ENCODE assay signal across 1 cellular context in the genomic region with DNA sequence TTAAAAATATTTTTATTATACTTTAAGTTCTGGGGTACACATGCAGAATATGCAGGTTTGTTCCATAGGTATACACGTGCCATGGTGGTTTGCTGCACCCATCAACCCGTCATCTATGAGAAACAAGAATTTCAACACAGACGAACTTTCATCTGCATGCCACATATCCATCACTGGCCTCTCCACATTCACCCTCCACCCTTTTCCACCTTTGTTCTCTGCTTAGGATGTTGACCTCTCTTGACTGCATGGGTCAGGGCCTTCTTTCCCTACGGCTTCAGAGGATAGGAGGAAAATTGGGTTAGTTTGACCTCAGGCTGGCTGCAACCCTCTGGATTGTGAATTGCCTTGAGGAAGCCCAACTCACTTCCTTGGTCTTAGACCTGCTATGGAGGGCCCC.
A peak's percentile ranks its signal among the peaks of the same experiment; 100 is the strongest.
TF ChIP-seq lines count a peak whose summit lies in the region.

No MANE protein-coding gene starts in this region.

TF ChIP-seq in HepG2, 621 proteins besides CTCF, POLR2A, EP300 and RAD21 (continued from another document and continues in another):
- TF ChIP-seq, protein P1, sequence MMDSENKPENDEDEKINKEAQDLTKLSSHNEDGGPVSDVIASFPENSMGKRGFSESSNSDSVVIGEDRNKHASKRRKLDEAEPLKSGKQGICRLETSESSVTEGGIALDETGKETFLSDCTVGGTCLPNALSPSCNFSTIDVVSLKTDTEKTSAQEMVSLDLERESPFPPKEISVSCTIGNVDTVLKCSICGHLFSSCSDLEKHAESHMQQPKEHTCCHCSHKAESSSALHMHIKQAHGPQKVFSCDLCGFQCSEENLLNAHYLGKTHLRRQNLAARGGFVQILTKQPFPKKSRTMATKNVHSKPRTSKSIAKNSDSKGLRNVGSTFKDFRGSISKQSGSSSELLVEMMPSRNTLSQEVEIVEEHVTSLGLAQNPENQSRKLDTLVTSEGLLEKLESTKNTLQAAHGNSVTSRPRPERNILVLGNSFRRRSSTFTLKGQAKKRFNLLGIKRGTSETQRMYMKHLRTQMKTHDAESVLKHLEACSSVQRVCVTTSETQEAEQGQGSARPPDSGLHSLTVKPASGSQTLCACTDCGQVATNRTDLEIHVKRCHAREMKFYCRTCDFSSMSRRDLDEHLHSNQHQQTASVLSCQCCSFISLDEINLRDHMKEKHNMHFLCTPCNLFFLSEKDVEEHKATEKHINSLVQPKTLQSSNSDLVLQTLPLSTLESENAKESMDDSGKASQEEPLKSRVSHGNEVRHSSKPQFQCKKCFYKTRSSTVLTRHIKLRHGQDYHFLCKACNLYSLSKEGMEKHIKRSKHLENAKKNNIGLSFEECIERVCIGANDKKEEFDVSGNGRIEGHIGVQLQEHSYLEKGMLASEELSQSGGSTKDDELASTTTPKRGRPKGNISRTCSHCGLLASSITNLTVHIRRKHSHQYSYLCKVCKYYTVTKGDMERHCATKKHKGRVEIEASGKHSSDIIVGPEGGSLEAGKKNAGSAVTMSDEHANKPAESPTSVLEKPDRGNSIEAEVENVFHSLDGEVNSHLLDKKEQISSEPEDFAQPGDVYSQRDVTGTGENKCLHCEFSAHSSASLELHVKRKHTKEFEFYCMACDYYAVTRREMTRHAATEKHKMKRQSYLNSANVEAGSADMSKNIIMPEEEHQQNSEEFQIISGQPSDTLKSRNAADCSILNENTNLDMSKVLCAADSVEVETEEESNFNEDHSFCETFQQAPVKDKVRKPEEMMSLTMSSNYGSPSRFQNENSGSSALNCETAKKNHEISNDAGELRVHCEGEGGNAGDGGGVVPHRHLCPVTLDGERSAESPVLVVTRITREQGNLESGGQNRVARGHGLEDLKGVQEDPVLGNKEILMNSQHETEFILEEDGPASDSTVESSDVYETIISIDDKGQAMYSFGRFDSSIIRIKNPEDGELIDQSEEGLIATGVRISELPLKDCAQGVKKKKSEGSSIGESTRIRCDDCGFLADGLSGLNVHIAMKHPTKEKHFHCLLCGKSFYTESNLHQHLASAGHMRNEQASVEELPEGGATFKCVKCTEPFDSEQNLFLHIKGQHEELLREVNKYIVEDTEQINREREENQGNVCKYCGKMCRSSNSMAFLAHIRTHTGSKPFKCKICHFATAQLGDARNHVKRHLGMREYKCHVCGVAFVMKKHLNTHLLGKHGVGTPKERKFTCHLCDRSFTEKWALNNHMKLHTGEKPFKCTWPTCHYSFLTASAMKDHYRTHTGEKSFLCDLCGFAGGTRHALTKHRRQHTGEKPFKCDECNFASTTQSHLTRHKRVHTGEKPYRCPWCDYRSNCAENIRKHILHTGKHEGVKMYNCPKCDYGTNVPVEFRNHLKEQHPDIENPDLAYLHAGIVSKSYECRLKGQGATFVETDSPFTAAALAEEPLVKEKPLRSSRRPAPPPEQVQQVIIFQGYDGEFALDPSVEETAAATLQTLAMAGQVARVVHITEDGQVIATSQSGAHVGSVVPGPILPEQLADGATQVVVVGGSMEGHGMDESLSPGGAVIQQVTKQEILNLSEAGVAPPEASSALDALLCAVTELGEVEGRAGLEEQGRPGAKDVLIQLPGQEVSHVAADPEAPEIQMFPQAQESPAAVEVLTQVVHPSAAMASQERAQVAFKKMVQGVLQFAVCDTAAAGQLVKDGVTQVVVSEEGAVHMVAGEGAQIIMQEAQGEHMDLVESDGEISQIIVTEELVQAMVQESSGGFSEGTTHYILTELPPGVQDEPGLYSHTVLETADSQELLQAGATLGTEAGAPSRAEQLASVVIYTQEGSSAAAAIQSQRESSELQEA (CRISPR knock-in tag; IDR thresholded peaks at IDR 0.05; ENCODE audit: not compliant biosample characterization), result no peak
- no peak for TF ChIP-seq EEA1 (CRISPR knock-in tag; IDR thresholded peaks at IDR 0.05; ENCODE audit: borderline replicate concordance)
- TF ChIP-seq, protein P2, sequence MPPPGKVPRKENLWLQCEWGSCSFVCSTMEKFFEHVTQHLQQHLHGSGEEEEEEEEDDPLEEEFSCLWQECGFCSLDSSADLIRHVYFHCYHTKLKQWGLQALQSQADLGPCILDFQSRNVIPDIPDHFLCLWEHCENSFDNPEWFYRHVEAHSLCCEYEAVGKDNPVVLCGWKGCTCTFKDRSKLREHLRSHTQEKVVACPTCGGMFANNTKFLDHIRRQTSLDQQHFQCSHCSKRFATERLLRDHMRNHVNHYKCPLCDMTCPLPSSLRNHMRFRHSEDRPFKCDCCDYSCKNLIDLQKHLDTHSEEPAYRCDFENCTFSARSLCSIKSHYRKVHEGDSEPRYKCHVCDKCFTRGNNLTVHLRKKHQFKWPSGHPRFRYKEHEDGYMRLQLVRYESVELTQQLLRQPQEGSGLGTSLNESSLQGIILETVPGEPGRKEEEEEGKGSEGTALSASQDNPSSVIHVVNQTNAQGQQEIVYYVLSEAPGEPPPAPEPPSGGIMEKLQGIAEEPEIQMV (CRISPR knock-in tag; IDR thresholded peaks at IDR 0.05; ENCODE audit: low read depth), result no peak
- TF ChIP-seq, protein P3, sequence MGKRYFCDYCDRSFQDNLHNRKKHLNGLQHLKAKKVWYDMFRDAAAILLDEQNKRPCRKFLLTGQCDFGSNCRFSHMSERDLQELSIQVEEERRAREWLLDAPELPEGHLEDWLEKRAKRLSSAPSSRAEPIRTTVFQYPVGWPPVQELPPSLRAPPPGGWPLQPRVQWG (CRISPR knock-in tag; IDR thresholded peaks at IDR 0.05; ENCODE audit: borderline replicate concordance, low read depth), result no peak
- TF ChIP-seq, protein P4, sequence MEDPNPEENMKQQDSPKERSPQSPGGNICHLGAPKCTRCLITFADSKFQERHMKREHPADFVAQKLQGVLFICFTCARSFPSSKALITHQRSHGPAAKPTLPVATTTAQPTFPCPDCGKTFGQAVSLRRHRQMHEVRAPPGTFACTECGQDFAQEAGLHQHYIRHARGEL (CRISPR knock-in tag; IDR thresholded peaks at IDR 0.05), result no peak
- no peak for TF ChIP-seq ZNF746 (CRISPR knock-in tag; IDR thresholded peaks at IDR 0.05)
- no peak for TF ChIP-seq ZNF260 (CRISPR knock-in tag; IDR thresholded peaks at IDR 0.05; ENCODE audit: borderline replicate concordance, low read depth)
- TF ChIP-seq RARA (CRISPR knock-in tag; IDR thresholded peaks at IDR 0.05), result no peak; the same call in 1 of the 2 replicates
- TF ChIP-seq, protein P5, sequence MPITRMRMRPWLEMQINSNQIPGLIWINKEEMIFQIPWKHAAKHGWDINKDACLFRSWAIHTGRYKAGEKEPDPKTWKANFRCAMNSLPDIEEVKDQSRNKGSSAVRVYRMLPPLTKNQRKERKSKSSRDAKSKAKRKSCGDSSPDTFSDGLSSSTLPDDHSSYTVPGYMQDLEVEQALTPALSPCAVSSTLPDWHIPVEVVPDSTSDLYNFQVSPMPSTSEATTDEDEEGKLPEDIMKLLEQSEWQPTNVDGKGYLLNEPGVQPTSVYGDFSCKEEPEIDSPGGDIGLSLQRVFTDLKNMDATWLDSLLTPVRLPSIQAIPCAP (CRISPR knock-in tag; IDR thresholded peaks at IDR 0.05; ENCODE audit: low read depth), result no peak
- no peak for TF ChIP-seq MZF1 (CRISPR knock-in tag; IDR thresholded peaks at IDR 0.05; ENCODE audit: borderline replicate concordance)
- no peak for TF ChIP-seq ZNF558 (CRISPR knock-in tag; IDR thresholded peaks at IDR 0.05; ENCODE audit: borderline replicate concordance)
- TF ChIP-seq, protein P6, sequence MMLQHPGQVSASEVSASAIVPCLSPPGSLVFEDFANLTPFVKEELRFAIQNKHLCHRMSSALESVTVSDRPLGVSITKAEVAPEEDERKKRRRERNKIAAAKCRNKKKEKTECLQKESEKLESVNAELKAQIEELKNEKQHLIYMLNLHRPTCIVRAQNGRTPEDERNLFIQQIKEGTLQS (CRISPR knock-in tag; IDR thresholded peaks at IDR 0.05), result no peak
- TF ChIP-seq ZFP36L2 (CRISPR knock-in tag; IDR thresholded peaks at IDR 0.05), result no peak
- no peak for TF ChIP-seq ZNF562 (CRISPR knock-in tag; IDR thresholded peaks at IDR 0.05; ENCODE audit: borderline replicate concordance)
- TF ChIP-seq ZFP1 (CRISPR knock-in tag; IDR thresholded peaks at IDR 0.05), result no peak
- TF ChIP-seq, protein P7, sequence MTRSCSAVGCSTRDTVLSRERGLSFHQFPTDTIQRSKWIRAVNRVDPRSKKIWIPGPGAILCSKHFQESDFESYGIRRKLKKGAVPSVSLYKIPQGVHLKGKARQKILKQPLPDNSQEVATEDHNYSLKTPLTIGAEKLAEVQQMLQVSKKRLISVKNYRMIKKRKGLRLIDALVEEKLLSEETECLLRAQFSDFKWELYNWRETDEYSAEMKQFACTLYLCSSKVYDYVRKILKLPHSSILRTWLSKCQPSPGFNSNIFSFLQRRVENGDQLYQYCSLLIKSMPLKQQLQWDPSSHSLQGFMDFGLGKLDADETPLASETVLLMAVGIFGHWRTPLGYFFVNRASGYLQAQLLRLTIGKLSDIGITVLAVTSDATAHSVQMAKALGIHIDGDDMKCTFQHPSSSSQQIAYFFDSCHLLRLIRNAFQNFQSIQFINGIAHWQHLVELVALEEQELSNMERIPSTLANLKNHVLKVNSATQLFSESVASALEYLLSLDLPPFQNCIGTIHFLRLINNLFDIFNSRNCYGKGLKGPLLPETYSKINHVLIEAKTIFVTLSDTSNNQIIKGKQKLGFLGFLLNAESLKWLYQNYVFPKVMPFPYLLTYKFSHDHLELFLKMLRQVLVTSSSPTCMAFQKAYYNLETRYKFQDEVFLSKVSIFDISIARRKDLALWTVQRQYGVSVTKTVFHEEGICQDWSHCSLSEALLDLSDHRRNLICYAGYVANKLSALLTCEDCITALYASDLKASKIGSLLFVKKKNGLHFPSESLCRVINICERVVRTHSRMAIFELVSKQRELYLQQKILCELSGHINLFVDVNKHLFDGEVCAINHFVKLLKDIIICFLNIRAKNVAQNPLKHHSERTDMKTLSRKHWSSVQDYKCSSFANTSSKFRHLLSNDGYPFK (CRISPR knock-in tag; IDR thresholded peaks at IDR 0.05; ENCODE audit: borderline replicate concordance), result no peak
- TF ChIP-seq ZNF121 (CRISPR knock-in tag; IDR thresholded peaks at IDR 0.05), result no peak
- no peak for TF ChIP-seq PRPF4 (IDR thresholded peaks at IDR 0.05; ENCODE audit: low read depth, low read length, poor library complexity, severe bottlenecking)
- TF ChIP-seq HES4 (CRISPR knock-in tag; IDR thresholded peaks at IDR 0.05; ENCODE audit: borderline replicate concordance), result no peak
- no peak for TF ChIP-seq SCMH1 (CRISPR knock-in tag; IDR thresholded peaks at IDR 0.05; ENCODE audit: borderline replicate concordance)
- no peak for TF ChIP-seq REL (CRISPR knock-in tag; conservative IDR thresholded peaks at IDR 0.05)
- no peak for TF ChIP-seq NFRKB (IDR thresholded peaks at IDR 0.05)
- TF ChIP-seq ETV5 (CRISPR knock-in tag; IDR thresholded peaks at IDR 0.05; ENCODE audit: borderline replicate concordance), result no peak
- no peak for TF ChIP-seq PAF1 (CRISPR knock-in tag; IDR thresholded peaks at IDR 0.05)
- TF ChIP-seq, protein P8, sequence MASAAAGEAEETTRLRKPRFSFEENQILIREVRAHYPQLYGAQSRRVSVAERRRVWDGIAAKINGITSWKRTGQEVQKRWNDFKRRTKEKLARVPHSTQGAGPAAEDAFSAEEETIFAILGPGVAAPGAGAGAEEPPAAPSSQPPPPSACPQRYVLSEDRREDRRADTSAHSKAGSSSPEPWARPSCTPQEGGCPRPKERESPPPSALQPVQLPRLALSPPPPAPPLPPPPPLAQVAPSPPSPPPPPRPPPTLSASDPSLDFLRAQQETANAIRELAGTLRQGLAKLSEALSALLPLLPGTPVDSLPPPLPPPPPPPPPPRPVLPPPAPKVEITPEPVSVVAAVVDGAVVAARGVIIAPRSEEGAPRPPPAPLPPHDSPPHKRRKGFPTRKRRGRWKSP (CRISPR knock-in tag; IDR thresholded peaks at IDR 0.05), result no peak
- TF ChIP-seq, protein P9, sequence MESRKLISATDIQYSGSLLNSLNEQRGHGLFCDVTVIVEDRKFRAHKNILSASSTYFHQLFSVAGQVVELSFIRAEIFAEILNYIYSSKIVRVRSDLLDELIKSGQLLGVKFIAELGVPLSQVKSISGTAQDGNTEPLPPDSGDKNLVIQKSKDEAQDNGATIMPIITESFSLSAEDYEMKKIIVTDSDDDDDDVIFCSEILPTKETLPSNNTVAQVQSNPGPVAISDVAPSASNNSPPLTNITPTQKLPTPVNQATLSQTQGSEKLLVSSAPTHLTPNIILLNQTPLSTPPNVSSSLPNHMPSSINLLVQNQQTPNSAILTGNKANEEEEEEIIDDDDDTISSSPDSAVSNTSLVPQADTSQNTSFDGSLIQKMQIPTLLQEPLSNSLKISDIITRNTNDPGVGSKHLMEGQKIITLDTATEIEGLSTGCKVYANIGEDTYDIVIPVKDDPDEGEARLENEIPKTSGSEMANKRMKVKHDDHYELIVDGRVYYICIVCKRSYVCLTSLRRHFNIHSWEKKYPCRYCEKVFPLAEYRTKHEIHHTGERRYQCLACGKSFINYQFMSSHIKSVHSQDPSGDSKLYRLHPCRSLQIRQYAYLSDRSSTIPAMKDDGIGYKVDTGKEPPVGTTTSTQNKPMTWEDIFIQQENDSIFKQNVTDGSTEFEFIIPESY (CRISPR knock-in tag; IDR thresholded peaks at IDR 0.05), result no peak
- TF ChIP-seq, protein P10, sequence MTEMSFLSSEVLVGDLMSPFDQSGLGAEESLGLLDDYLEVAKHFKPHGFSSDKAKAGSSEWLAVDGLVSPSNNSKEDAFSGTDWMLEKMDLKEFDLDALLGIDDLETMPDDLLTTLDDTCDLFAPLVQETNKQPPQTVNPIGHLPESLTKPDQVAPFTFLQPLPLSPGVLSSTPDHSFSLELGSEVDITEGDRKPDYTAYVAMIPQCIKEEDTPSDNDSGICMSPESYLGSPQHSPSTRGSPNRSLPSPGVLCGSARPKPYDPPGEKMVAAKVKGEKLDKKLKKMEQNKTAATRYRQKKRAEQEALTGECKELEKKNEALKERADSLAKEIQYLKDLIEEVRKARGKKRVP (CRISPR knock-in tag; IDR thresholded peaks at IDR 0.05), result no peak
- TF ChIP-seq HOXA5 (CRISPR knock-in tag; IDR thresholded peaks at IDR 0.05), result no peak
- TF ChIP-seq REPIN1 (CRISPR knock-in tag; IDR thresholded peaks at IDR 0.05; ENCODE audit: borderline replicate concordance, low read depth), result no peak
- TF ChIP-seq, protein P11, sequence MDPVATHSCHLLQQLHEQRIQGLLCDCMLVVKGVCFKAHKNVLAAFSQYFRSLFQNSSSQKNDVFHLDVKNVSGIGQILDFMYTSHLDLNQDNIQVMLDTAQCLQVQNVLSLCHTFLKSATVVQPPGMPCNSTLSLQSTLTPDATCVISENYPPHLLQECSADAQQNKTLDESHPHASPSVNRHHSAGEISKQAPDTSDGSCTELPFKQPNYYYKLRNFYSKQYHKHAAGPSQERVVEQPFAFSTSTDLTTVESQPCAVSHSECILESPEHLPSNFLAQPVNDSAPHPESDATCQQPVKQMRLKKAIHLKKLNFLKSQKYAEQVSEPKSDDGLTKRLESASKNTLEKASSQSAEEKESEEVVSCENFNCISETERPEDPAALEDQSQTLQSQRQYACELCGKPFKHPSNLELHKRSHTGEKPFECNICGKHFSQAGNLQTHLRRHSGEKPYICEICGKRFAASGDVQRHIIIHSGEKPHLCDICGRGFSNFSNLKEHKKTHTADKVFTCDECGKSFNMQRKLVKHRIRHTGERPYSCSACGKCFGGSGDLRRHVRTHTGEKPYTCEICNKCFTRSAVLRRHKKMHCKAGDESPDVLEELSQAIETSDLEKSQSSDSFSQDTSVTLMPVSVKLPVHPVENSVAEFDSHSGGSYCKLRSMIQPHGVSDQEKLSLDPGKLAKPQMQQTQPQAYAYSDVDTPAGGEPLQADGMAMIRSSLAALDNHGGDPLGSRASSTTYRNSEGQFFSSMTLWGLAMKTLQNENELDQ (CRISPR knock-in tag; IDR thresholded peaks at IDR 0.05; ENCODE audit: borderline replicate concordance), result no peak
- TF ChIP-seq HOXA3 (CRISPR knock-in tag; IDR thresholded peaks at IDR 0.05), result peak; percentile 43; the same call in 1 of the 2 replicates
